ENCODE assay signal across 14 cellular contexts in genomic region chr1:218658899-218659298, GRCh38.
DNase-seq lines count a peak whose midpoint lies in the region; ATAC-seq and TF ChIP-seq lines count a peak whose summit lies in the region.
"Had no signal": no experiment of that assay in that cellular context is flagged by ENCODE, and none has a peak within 500 bp of the region (broad histone marks: within the 10 kb centered on the region; RNA-seq: fewer than 3 reads in every experiment).

No MANE protein-coding gene starts in this region.

- TF ChIP-seq CTCF in PC-3 (conservative IDR thresholded peaks at IDR 0.05; ENCODE audit: low read depth, low read length), result no peak
- TF ChIP-seq CTCF in nephron progenitor cell (IDR thresholded peaks at IDR 0.05), result no peak

- CTCF ChIA-PET in PC-3 (lab: Charles Lee), result no interaction called here

- peaks cover 38% of the 10 kb centered on the region for H3K4me1 Mint-ChIP-seq in nephron progenitor cell
- H3K4me1 Mint-ChIP-seq in activated CD4-positive, alpha-beta T cell treated with anti-CD3 and anti-CD28 coated beads, Interleukin-2, amount 10 ng/mL, durations not matched to agents 24 days and 14 days, result no peaks in the 10 kb centered on the region

- no peaks in the 10 kb centered on the region for H3K9me3 Mint-ChIP-seq in nephron progenitor cell
- no peaks in the 10 kb centered on the region for H3K9me3 Mint-ChIP-seq in activated CD4-positive, alpha-beta T cell treated with anti-CD3 and anti-CD28 coated beads, Interleukin-2, amount 10 ng/mL, durations not matched to agents 24 days and 14 days
- H3K9me3 Mint-ChIP-seq: activated CD8-positive, alpha-beta T cell treated with anti-CD3 and anti-CD28 coated beads for 36 hours had no signal

- POLR2A ChIA-PET in PC-3 (lab: Charles Lee; ENCODE audit: unreplicated experiment), result interaction anchor here (0.7 kb wide), 1 partner anchor 729 kb away, joined by 3 read pairs; no protein-coding TSS in a partner anchor

- peak overlapping the region; percentile 21 for H3K9ac ChIP-seq in PC-3 (ENCODE audit: low read length)
- H3K9ac ChIP-seq: BLaER1 treated with 17β-estradiol and CSF1 and Interleukin-3, amounts not matched to agents 10 nM and 100 nM had no signal

- intact Hi-C loops in PC-3 (cut with micrococcal nuclease), result loop anchor here (5.0 kb wide), 1 partner anchor 297 kb away; no protein-coding TSS in a partner anchor
- intact Hi-C loops in activated CD4-positive, alpha-beta T cell treated with anti-CD3 and anti-CD28 coated beads, Interleukin-2, amount 10 ng/mL, durations not matched to agents 24 days and 14 days (cut with micrococcal nuclease), result no loop called here

- peak overlapping the region; percentile 52 for H3K4me2 ChIP-seq in PC-3 (ENCODE audit: low read length)
- H3K4me2 ChIP-seq: BLaER1 treated with 17β-estradiol and CSF1 and Interleukin-3, amounts not matched to agents 10 nM and 100 nM had no signal

- no peaks in the 10 kb centered on the region for H3K9me3 ChIP-seq in PC-3 (ENCODE audit: low read length)
- H3K9me3 ChIP-seq: BLaER1 treated with 17β-estradiol and CSF1 and Interleukin-3, amounts not matched to agents 10 nM and 100 nM; uterus had no signal

- no peaks in the 10 kb centered on the region for H3K36me3 ChIP-seq in PC-3 (ENCODE audit: low read depth, low read length)
- H3K36me3 ChIP-seq: BLaER1 treated with 17β-estradiol and CSF1 and Interleukin-3, amounts not matched to agents 10 nM and 100 nM; uterus had no signal

- H3F3A ChIP-seq in PC-3 (ENCODE audit: low read length, unreplicated experiment), result no peaks in the 10 kb centered on the region

- H3K27ac ChIP-seq in PC-3 (ENCODE audit: low read length) (peak overlapping the region; percentile 71), epithelial cell of prostate (peak overlapping the region; percentile 46)
- H3K27ac ChIP-seq: BLaER1 treated with 17β-estradiol and CSF1 and Interleukin-3, amounts not matched to agents 10 nM and 100 nM; skin epidermis; uterus had no signal

- peaks cover 64% of the 10 kb centered on the region for H3K4me1 ChIP-seq in PC-3 (ENCODE audit: insufficient read depth, low read length)
- H3K4me1 ChIP-seq: BLaER1 treated with 17β-estradiol and CSF1 and Interleukin-3, amounts not matched to agents 10 nM and 100 nM; uterus had no signal

- H3K4me3 ChIP-seq in PC-3 (ENCODE audit: low read length), result no peak overlapping the region
- H3K4me3 ChIP-seq: BLaER1 treated with 17β-estradiol and CSF1 and Interleukin-3, amounts not matched to agents 10 nM and 100 nM; skin epidermis; uterus had no signal

- no peak overlapping the region for H3K4me3 Mint-ChIP-seq in nephron progenitor cell
- H3K4me3 Mint-ChIP-seq in activated CD4-positive, alpha-beta T cell treated with anti-CD3 and anti-CD28 coated beads, Interleukin-2, amount 10 ng/mL, durations not matched to agents 24 days and 14 days, result no peak overlapping the region
- H3K4me3 Mint-ChIP-seq: activated CD8-positive, alpha-beta T cell treated with anti-CD3 and anti-CD28 coated beads for 36 hours had no signal

- peak overlapping the region; percentile 40 for H2AFZ ChIP-seq in PC-3 (ENCODE audit: low read length)

- H3K79me2 ChIP-seq in PC-3 (ENCODE audit: low read length), result no peaks in the 10 kb centered on the region

- H3K27me3 Mint-ChIP-seq in nephron progenitor cell (ENCODE audit: low read depth, poor library complexity), result no peaks in the 10 kb centered on the region
- H3K27me3 Mint-ChIP-seq in activated CD4-positive, alpha-beta T cell treated with anti-CD3 and anti-CD28 coated beads, Interleukin-2, amount 10 ng/mL, durations not matched to agents 24 days and 14 days, result no peaks in the 10 kb centered on the region

- peak overlapping the region; percentile 40 for H3K27ac Mint-ChIP-seq in nephron progenitor cell
- H3K27ac Mint-ChIP-seq in activated CD4-positive, alpha-beta T cell treated with anti-CD3 and anti-CD28 coated beads, Interleukin-2, amount 10 ng/mL, durations not matched to agents 24 days and 14 days, result no peak overlapping the region
- H3K27ac Mint-ChIP-seq: activated CD8-positive, alpha-beta T cell treated with anti-CD3 and anti-CD28 coated beads for 36 hours; activated naive CD4-positive, alpha-beta T cell treated with anti-CD3 and anti-CD28 coated beads, Interleukin-2, amount 50 U/mL, for 72 hours had no signal

- H3K27me3 ChIP-seq in PC-3 (ENCODE audit: low read length), result no peaks in the 10 kb centered on the region
- H3K27me3 ChIP-seq: BLaER1 treated with 17β-estradiol and CSF1 and Interleukin-3, amounts not matched to agents 10 nM and 100 nM; uterus had no signal

- no peaks in the 10 kb centered on the region for H3K36me3 Mint-ChIP-seq in nephron progenitor cell (ENCODE audit: low read depth)
- H3K36me3 Mint-ChIP-seq in activated CD4-positive, alpha-beta T cell treated with anti-CD3 and anti-CD28 coated beads, Interleukin-2, amount 10 ng/mL, durations not matched to agents 24 days and 14 days (ENCODE audit: low read depth), result no peaks in the 10 kb centered on the region

- peak; percentile 76 for DNase-seq in EH (ENCODE audit: low read depth)
- peak; percentile 95 for DNase-seq in PC-3
- no peak for DNase-seq in epithelial cell of prostate (ENCODE audit: low read depth, low spot score)
- DNase-seq in nephron progenitor cell, result no peak
- no peak for DNase-seq in SKM-1 (lab: John Stamatoyannopoulos, UW; ENCODE audit: unreplicated experiment)
- DNase-seq in activated CD4-positive, alpha-beta T cell treated with anti-CD3 and anti-CD28 coated beads, Interleukin-2, amount 10 ng/mL, durations not matched to agents 24 days and 14 days, result no peak
- DNase-seq in NOMO-1 treated with DMSO at 0.1 percent for 48 hours (lab: John Stamatoyannopoulos, UW; ENCODE audit: unreplicated experiment), result no peak
- DNase-seq: activated CD8-positive, alpha-beta T cell treated with anti-CD3 and anti-CD28 coated beads for 36 hours; NCI-H146; uterus had no signal

- BruUV-seq in PC-3 (replicated peaks; lab: Mats Ljungman, UMichigan), result no TSS peak

- ATAC-seq in PC-3 (peak; percentile 72), GM21423 (IDR thresholded peaks at IDR 0.05; ENCODE audit: unreplicated experiment) (no peak)
- ATAC-seq: activated CD8-positive, alpha-beta T cell treated with anti-CD3 and anti-CD28 coated beads for 36 hours; activated naive CD4-positive, alpha-beta T cell treated with anti-CD3 and anti-CD28 coated beads, Interleukin-2, amount 50 U/mL, for 72 hours had no signal

- H4K20me1 ChIP-seq in PC-3 (ENCODE audit: low read length), result no peaks in the 10 kb centered on the region
- H4K20me1 ChIP-seq: BLaER1 treated with 17β-estradiol and CSF1 and Interleukin-3, amounts not matched to agents 10 nM and 100 nM had no signal

- peaks cover 8% of the 10 kb centered on the region; the same call in 1 of the 2 replicates for H3K9me2 ChIP-seq in PC-3 (replicated peaks; ENCODE audit: low read length)

Comparison
In these comparisons a context has a peak if more than half of its experiments do, and no peak if none do; other contexts are left out.
1. DNase-seq: peak in EH (single experiment) and PC-3 (single experiment); none in epithelial cell of prostate (single experiment), nephron progenitor cell (single experiment), SKM-1 (single experiment), activated CD4-positive, alpha-beta T cell treated with anti-CD3 and anti-CD28 coated beads, Interleukin-2, amount 10 ng/mL, durations not matched to agents 24 days and 14 days (single experiment) and NOMO-1 treated with DMSO at 0.1 percent for 48 hours (single experiment).